In the genomic region with DNA sequence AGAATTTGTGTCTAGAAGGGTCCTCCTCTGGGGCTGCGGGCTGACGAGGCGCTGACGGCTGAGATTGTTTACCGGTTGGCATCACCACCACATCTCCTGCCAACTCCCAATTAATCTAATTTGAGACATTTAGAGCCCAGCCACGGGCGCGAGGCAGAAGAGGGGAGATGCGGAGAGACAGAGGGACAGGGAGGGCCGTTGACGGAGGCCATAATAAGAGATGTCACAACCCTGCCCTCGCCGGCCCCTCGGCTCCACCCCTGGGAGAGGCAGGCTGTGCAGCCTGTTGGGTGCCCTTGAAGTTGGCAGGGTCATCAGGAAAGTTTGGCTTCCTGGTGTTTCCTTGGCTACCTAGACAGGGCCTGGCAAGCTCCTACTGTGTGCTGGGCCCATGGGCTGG, we compare ENCODE assay signal across 24 cellular contexts.
"Had no signal": no experiment of that assay in that cellular context is flagged by ENCODE, and none has a peak within 500 bp of the region (broad histone marks: within the 10 kb centered on the region; RNA-seq: fewer than 3 reads in every experiment).

No MANE protein-coding gene starts in this region.

- H3K27me3 ChIP-seq: ascending aorta, brain microvascular endothelial cell, cardiac muscle cell, MG63 had no signal

- H3K4me2 ChIP-seq: PC-9 had no signal

- DNase-seq: activated CD4-positive, alpha-beta T cell treated with anti-CD3 and anti-CD28 coated beads for 48 hours; activated CD4-positive, alpha-beta T cell treated with anti-CD3 and anti-CD28 coated beads, Interleukin-2, amount 50 U/mL, for 4 hours; activated CD4-positive, CD25-positive, alpha-beta regulatory T cell treated with anti-CD3 and anti-CD28 coated beads, Interleukin-2, amount 50 U/mL, for 72 hours; activated CD8-positive, alpha-beta memory T cell treated with anti-CD3 and anti-CD28 coated beads, Interleukin-2, amount 50 U/mL, for 48 hours; activated CD8-positive, alpha-beta T cell treated with anti-CD3 and anti-CD28 coated beads, Interleukin-2, amount 10 ng/mL, durations not matched to agents 7 days and 5 days; activated T-cell treated with anti-CD3 and anti-CD28 coated beads, Interleukin-2, amount 50 U/mL, for 1 hour; brain microvascular endothelial cell; cerebellar nuclear complex; MG63; MV-4-11; NCI-H1092 treated with DMSO at 0.1 percent for 48 hours; NCI-H1436 treated with DMSO at 0.1 percent for 48 hours; NCI-H187; NCI-H2081; NCI-H510A treated with DMSO at 0.1 percent for 48 hours; NCI-H69; PC-9; SIG-M5; T-helper 17 cell; T-helper 9 cell had no signal

- H3K36me3 Mint-ChIP-seq: activated naive CD4-positive, alpha-beta T cell treated with anti-CD3 and anti-CD28 coated beads, Interleukin-2, amount 50 U/mL, for 24 hours; WTC11 had no signal

- H3K9me3 ChIP-seq: ascending aorta, MG63 had no signal

- H3K4me1 Mint-ChIP-seq: activated naive CD4-positive, alpha-beta T cell treated with anti-CD3 and anti-CD28 coated beads, Interleukin-2, amount 50 U/mL, for 24 hours; T-helper 17 cell had no signal

- H3K9me3 Mint-ChIP-seq: activated naive CD4-positive, alpha-beta T cell treated with anti-CD3 and anti-CD28 coated beads, Interleukin-2, amount 50 U/mL, for 24 hours; WTC11 had no signal

- H3K4me1 ChIP-seq: ascending aorta had no signal

- H3K36me3 ChIP-seq: ascending aorta, brain microvascular endothelial cell, cardiac muscle cell, MG63 had no signal

- H2AFZ ChIP-seq: PC-9 had no signal

- H3K27ac Mint-ChIP-seq: activated CD8-positive, alpha-beta T cell treated with anti-CD3 and anti-CD28 coated beads, Interleukin-2, amount 10 ng/mL, durations not matched to agents 7 days and 5 days; activated naive CD4-positive, alpha-beta T cell treated with anti-CD3 and anti-CD28 coated beads, Interleukin-2, amount 50 U/mL, for 24 hours; T-helper 17 cell; WTC11 had no signal

- H3K27ac ChIP-seq: ascending aorta, brain microvascular endothelial cell, cardiac muscle cell, PC-9 had no signal

- H3K4me3 ChIP-seq: ascending aorta, cardiac muscle cell, MG63, PC-9 had no signal

- H3K4me3 Mint-ChIP-seq: activated CD8-positive, alpha-beta T cell treated with anti-CD3 and anti-CD28 coated beads, Interleukin-2, amount 10 ng/mL, durations not matched to agents 7 days and 5 days; activated naive CD4-positive, alpha-beta T cell treated with anti-CD3 and anti-CD28 coated beads, Interleukin-2, amount 50 U/mL, for 24 hours; T-helper 17 cell; WTC11 had no signal

- ATAC-seq: activated CD8-positive, alpha-beta T cell treated with anti-CD3 and anti-CD28 coated beads, Interleukin-2, amount 10 ng/mL, durations not matched to agents 7 days and 5 days; T-helper 17 cell; WTC11 had no signal
